In genomic region chr18:37405772-37406171, GRCh38 we compare ENCODE assay signal across 4 cellular contexts.
"Had no signal": no experiment of that assay in that cellular context is flagged by ENCODE, and none has a peak within 500 bp of the region (broad histone marks: within the 10 kb centered on the region; RNA-seq: fewer than 3 reads in every experiment).

No MANE protein-coding gene starts in this region.

- H3K9me3 Mint-ChIP-seq: GM23338, H9 had no signal

- DNase-seq: H9, HCEC 1CT, IMR-90 had no signal

- H3K4me3 Mint-ChIP-seq: GM23338, H9 had no signal

- H3K27ac Mint-ChIP-seq: GM23338, H9 had no signal
